Comparison of ENCODE assay signal across 1 cellular context in the genomic region with DNA sequence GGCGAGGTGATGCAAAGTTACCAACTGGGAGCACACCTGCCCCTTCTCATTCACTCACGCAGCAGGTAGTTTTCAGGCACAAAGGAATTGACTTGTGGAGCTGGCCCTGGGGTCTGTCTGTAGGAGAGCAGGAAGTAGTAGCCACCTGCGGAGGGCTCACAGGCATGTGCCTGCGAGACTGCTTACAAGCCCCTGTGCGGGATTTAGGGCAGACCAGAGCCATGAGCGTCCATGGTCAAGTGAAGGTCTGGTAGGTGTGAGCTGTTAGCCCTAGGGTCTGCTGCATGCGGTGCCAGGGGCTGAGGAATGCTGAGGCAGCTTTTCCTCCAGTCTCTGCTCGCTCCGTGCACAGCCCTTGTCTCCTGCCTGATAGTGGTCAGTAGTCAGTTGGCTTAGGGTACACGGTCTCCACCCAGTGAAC.
TF ChIP-seq lines count a peak whose summit lies in the region.

No MANE protein-coding gene starts in this region.

TF ChIP-seq in K562, 482 proteins besides CTCF, POLR2A, EP300 and RAD21 (continued from another document):
- TF ChIP-seq, protein P1, sequence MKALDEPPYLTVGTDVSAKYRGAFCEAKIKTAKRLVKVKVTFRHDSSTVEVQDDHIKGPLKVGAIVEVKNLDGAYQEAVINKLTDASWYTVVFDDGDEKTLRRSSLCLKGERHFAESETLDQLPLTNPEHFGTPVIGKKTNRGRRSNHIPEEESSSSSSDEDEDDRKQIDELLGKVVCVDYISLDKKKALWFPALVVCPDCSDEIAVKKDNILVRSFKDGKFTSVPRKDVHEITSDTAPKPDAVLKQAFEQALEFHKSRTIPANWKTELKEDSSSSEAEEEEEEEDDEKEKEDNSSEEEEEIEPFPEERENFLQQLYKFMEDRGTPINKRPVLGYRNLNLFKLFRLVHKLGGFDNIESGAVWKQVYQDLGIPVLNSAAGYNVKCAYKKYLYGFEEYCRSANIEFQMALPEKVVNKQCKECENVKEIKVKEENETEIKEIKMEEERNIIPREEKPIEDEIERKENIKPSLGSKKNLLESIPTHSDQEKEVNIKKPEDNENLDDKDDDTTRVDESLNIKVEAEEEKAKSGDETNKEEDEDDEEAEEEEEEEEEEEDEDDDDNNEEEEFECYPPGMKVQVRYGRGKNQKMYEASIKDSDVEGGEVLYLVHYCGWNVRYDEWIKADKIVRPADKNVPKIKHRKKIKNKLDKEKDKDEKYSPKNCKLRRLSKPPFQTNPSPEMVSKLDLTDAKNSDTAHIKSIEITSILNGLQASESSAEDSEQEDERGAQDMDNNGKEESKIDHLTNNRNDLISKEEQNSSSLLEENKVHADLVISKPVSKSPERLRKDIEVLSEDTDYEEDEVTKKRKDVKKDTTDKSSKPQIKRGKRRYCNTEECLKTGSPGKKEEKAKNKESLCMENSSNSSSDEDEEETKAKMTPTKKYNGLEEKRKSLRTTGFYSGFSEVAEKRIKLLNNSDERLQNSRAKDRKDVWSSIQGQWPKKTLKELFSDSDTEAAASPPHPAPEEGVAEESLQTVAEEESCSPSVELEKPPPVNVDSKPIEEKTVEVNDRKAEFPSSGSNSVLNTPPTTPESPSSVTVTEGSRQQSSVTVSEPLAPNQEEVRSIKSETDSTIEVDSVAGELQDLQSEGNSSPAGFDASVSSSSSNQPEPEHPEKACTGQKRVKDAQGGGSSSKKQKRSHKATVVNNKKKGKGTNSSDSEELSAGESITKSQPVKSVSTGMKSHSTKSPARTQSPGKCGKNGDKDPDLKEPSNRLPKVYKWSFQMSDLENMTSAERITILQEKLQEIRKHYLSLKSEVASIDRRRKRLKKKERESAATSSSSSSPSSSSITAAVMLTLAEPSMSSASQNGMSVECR (CRISPR knock-in tag; IDR thresholded peaks at IDR 0.05): 0 out of 2 replicates have a peak, but pooled peaks have one; percentile 33
- TF ChIP-seq MAFG (tag; conservative IDR thresholded peaks at IDR 0.05): peak; percentile 45
- TF ChIP-seq MIER1 (IDR thresholded peaks at IDR 0.05; ENCODE audit: low read depth): no peak
